In genomic region chr15:66134284-66134683, GRCh38 we compare ENCODE assay signal across 31 cellular contexts.
"Had no signal": no experiment of that assay in that cellular context is flagged by ENCODE, and none has a peak within 500 bp of the region (broad histone marks: within the 10 kb centered on the region; RNA-seq: fewer than 3 reads in every experiment).

No MANE protein-coding gene starts in this region.

- ATAC-seq: activated CD8-positive, alpha-beta memory T cell treated with anti-CD3 and anti-CD28 coated beads, Interleukin-2, amount 10 ng/mL, durations not matched to agents 7 days and 5 days; activated naive CD8-positive, alpha-beta T cell treated with anti-CD3 and anti-CD28 coated beads, Interleukin-2, amount 50 U/mL, for 24 hours; Panc1 had no signal

- H3K27ac Mint-ChIP-seq: activated B cell treated with CpG ODN at 0.5 μM for 24 hours; activated CD4-positive, alpha-beta T cell treated with anti-CD3 and anti-CD28 coated beads, Interleukin-2, amount 10 ng/mL, durations not matched to agents 24 days and 14 days; activated CD8-positive, alpha-beta memory T cell treated with anti-CD3 and anti-CD28 coated beads, Interleukin-2, amount 10 ng/mL, durations not matched to agents 7 days and 5 days; activated naive CD4-positive, alpha-beta T cell treated with anti-CD3 and anti-CD28 coated beads, Interleukin-2, amount 50 U/mL, for 24 hours; activated naive CD8-positive, alpha-beta T cell treated with anti-CD3 and anti-CD28 coated beads, Interleukin-2, amount 50 U/mL, for 24 hours; activated T-cell treated with anti-CD3 and anti-CD28 coated beads, Interleukin-2, amount 50 U/mL, for 24 hours; activated T-helper 1 cell treated with anti-CD3 and anti-CD28 coated beads, Interleukin-12 subunit alpha, Interleukin-12 subunit beta, Interleukin-2, Interleukin-4 antibody, amounts not matched to agents 30 ng/mL and 10 ng/mL and 1 ng/mL, durations not matched to agents 14 hours and 24 hours and 36 hours; T-helper 1 cell treated with Interleukin-12 subunit alpha and Interleukin-12 subunit beta and Interleukin-4 antibody, amounts not matched to agents 30 μg/mL and 1 μg/mL, for 36 hours had no signal

- H3K4me1 Mint-ChIP-seq: activated B cell treated with CpG ODN at 0.5 μM for 24 hours had no signal

- H3K27ac ChIP-seq: breast epithelium, KMS-11, SJSA1 had no signal

- H3K27me3 Mint-ChIP-seq: activated naive CD8-positive, alpha-beta T cell treated with anti-CD3 and anti-CD28 coated beads, Interleukin-2, amount 50 U/mL, for 24 hours had no signal

- H3K4me1 ChIP-seq: breast epithelium, SJSA1 had no signal

- H3K4me3 ChIP-seq: breast epithelium, SJSA1 had no signal

- H3K9me3 Mint-ChIP-seq: activated B cell treated with CpG ODN at 0.5 μM for 24 hours; activated CD4-positive, alpha-beta T cell treated with anti-CD3 and anti-CD28 coated beads, Interleukin-2, amount 10 ng/mL, durations not matched to agents 24 days and 14 days; activated naive CD4-positive, alpha-beta T cell treated with anti-CD3 and anti-CD28 coated beads, Interleukin-2, amount 50 U/mL, for 24 hours; activated naive CD8-positive, alpha-beta T cell treated with anti-CD3 and anti-CD28 coated beads, Interleukin-2, amount 50 U/mL, for 24 hours; activated T-cell treated with anti-CD3 and anti-CD28 coated beads, Interleukin-2, amount 50 U/mL, for 24 hours; activated T-helper 1 cell treated with anti-CD3 and anti-CD28 coated beads, Interleukin-12 subunit alpha, Interleukin-12 subunit beta, Interleukin-2, Interleukin-4 antibody, amounts not matched to agents 30 ng/mL and 10 ng/mL and 1 ng/mL, durations not matched to agents 14 hours and 24 hours and 36 hours; T-helper 1 cell treated with Interleukin-12 subunit alpha and Interleukin-12 subunit beta and Interleukin-4 antibody, amounts not matched to agents 30 μg/mL and 1 μg/mL, for 36 hours had no signal

- H3K4me3 Mint-ChIP-seq: activated B cell treated with CpG ODN at 0.5 μM for 24 hours; activated CD4-positive, alpha-beta T cell treated with anti-CD3 and anti-CD28 coated beads, Interleukin-2, amount 10 ng/mL, durations not matched to agents 24 days and 14 days; activated CD8-positive, alpha-beta memory T cell treated with anti-CD3 and anti-CD28 coated beads, Interleukin-2, amount 10 ng/mL, durations not matched to agents 7 days and 5 days; activated naive CD4-positive, alpha-beta T cell treated with anti-CD3 and anti-CD28 coated beads, Interleukin-2, amount 50 U/mL, for 24 hours; activated naive CD8-positive, alpha-beta T cell treated with anti-CD3 and anti-CD28 coated beads, Interleukin-2, amount 50 U/mL, for 24 hours; activated T-cell treated with anti-CD3 and anti-CD28 coated beads, Interleukin-2, amount 50 U/mL, for 24 hours; activated T-helper 1 cell treated with anti-CD3 and anti-CD28 coated beads, Interleukin-12 subunit alpha, Interleukin-12 subunit beta, Interleukin-2, Interleukin-4 antibody, amounts not matched to agents 30 ng/mL and 10 ng/mL and 1 ng/mL, durations not matched to agents 14 hours and 24 hours and 36 hours; T-helper 1 cell treated with Interleukin-12 subunit alpha and Interleukin-12 subunit beta and Interleukin-4 antibody, amounts not matched to agents 30 μg/mL and 1 μg/mL, for 36 hours had no signal

- H3K36me3 ChIP-seq: breast epithelium, SJSA1 had no signal

- DNase-seq: activated B cell treated with CpG ODN at 0.5 μM for 24 hours; activated CD4-positive, alpha-beta T cell treated with anti-CD3 and anti-CD28 coated beads for 1 hour; activated CD4-positive, alpha-beta T cell treated with anti-CD3 and anti-CD28 coated beads, Interleukin-2, amount 10 ng/mL, durations not matched to agents 24 days and 14 days; activated CD4-positive, alpha-beta T cell treated with anti-CD3 and anti-CD28 coated beads, Interleukin-2, amount 50 U/mL, for 48 hours; activated CD8-positive, alpha-beta memory T cell treated with anti-CD3 and anti-CD28 coated beads, Interleukin-2, amount 10 ng/mL, durations not matched to agents 7 days and 5 days; activated effector memory CD4-positive, alpha-beta T cell treated with Interleukin-2 at 50 U/mL for 16 hours; activated naive CD4-positive, alpha-beta T cell; activated naive CD8-positive, alpha-beta T cell treated with anti-CD3 and anti-CD28 coated beads, Interleukin-2, amount 50 U/mL, for 24 hours; activated T-cell treated with anti-CD3 and anti-CD28 coated beads, Interleukin-2, amount 50 U/mL, for 24 hours; amniotic stem cell; central memory CD4-positive, alpha-beta T cell; NCI-H1092 treated with DMSO at 0.1 percent for 48 hours; NCI-H1417 treated with DMSO at 0.1 percent for 48 hours; NCI-H1694; NCI-H2029; NCI-H2107; NCI-H2171 treated with DMSO at 0.1 percent for 48 hours; NCI-H226; NCI-H526; NK-92 treated with Interleukin-12 subunit alpha and Interleukin-12 subunit beta, amount 100 ng/mL, for 24 hours; OCI-M1; RPMI8226; SHP77; T-helper 9 cell had no signal

- H3K27me3 ChIP-seq: breast epithelium had no signal

- H3K9ac ChIP-seq: KMS-11 had no signal

- H3K36me3 Mint-ChIP-seq: activated CD8-positive, alpha-beta memory T cell treated with anti-CD3 and anti-CD28 coated beads, Interleukin-2, amount 10 ng/mL, durations not matched to agents 7 days and 5 days; activated naive CD4-positive, alpha-beta T cell treated with anti-CD3 and anti-CD28 coated beads, Interleukin-2, amount 50 U/mL, for 24 hours had no signal

- H3K9me3 ChIP-seq: breast epithelium, SJSA1 had no signal

- H3K4me2 ChIP-seq: KMS-11 had no signal
